1 cellular context compared by ENCODE assay signal in the genomic region with DNA sequence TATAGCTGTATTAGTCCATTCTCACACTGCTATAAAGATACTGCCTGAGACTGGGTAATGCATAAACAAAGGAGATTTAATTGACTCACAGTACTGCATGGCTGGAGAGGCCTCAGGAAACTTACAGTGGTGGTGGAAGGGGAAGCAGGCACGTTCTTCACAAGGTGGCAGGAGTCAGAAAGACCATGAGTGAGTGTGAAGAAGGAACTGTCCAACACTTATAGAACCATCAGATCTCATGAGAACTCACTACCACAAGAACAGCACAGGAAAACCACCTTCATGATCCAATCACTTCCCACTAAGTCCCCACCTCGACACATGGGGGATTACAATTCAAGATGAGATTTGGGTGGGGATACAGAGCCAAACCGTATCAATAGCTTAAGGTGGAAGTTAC.
TF ChIP-seq lines count a peak whose summit lies in the region.

No MANE protein-coding gene starts in this region.

TF ChIP-seq in HEK293, 187 proteins besides CTCF, POLR2A, EP300 and RAD21 (continued from another document):
- TF ChIP-seq, protein P1, sequence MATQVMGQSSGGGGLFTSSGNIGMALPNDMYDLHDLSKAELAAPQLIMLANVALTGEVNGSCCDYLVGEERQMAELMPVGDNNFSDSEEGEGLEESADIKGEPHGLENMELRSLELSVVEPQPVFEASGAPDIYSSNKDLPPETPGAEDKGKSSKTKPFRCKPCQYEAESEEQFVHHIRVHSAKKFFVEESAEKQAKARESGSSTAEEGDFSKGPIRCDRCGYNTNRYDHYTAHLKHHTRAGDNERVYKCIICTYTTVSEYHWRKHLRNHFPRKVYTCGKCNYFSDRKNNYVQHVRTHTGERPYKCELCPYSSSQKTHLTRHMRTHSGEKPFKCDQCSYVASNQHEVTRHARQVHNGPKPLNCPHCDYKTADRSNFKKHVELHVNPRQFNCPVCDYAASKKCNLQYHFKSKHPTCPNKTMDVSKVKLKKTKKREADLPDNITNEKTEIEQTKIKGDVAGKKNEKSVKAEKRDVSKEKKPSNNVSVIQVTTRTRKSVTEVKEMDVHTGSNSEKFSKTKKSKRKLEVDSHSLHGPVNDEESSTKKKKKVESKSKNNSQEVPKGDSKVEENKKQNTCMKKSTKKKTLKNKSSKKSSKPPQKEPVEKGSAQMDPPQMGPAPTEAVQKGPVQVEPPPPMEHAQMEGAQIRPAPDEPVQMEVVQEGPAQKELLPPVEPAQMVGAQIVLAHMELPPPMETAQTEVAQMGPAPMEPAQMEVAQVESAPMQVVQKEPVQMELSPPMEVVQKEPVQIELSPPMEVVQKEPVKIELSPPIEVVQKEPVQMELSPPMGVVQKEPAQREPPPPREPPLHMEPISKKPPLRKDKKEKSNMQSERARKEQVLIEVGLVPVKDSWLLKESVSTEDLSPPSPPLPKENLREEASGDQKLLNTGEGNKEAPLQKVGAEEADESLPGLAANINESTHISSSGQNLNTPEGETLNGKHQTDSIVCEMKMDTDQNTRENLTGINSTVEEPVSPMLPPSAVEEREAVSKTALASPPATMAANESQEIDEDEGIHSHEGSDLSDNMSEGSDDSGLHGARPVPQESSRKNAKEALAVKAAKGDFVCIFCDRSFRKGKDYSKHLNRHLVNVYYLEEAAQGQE (tag by site-specific recombination; IDR thresholded peaks at IDR 0.05), result peak; percentile 84
- TF ChIP-seq ZNF24 (tag by site-specific recombination; IDR thresholded peaks at IDR 0.05) (no peak), ZNF776 (tag by site-specific recombination; IDR thresholded peaks at IDR 0.05; ENCODE audit: borderline replicate concordance) (no peak), KLF10 (tag by site-specific recombination; IDR thresholded peaks at IDR 0.05) (no peak), HOXA7 (CRISPR knock-in tag; IDR thresholded peaks at IDR 0.05; ENCODE audit: borderline replicate concordance) (no peak), ZFP69B (tag by site-specific recombination; IDR thresholded peaks at IDR 0.05) (no peak), ZNF114 (tag by site-specific recombination; IDR thresholded peaks at IDR 0.05) (no peak)
